In genomic region chr10:118442032-118442431, GRCh38 we compare ENCODE assay signal across 37 cellular contexts.
A peak's percentile ranks its signal among the peaks of the same experiment; 100 is the strongest.
DNase-seq lines count a peak whose midpoint lies in the region; ATAC-seq, FAIRE-seq and TF ChIP-seq lines count a peak whose summit lies in the region.
"Had no signal": no experiment of that assay in that cellular context is flagged by ENCODE, and none has a peak within 500 bp of the region (broad histone marks: within the 10 kb centered on the region; RNA-seq: fewer than 3 reads in every experiment).

No MANE protein-coding gene starts in this region.

- H2BK12ac ChIP-seq in H1 (ENCODE audit: low read depth, low read length) = no peak overlapping the region

- no peak overlapping the region for H3K4me3 ChIP-seq in K562
- H3K4me3 ChIP-seq in H1 (ENCODE audit: extremely low read depth in 1 of 4, insufficient read depth in 2 of 4, low read depth in 3 of 4, low read length in 4 of 4) = no peak overlapping the region
- no peak overlapping the region for H3K4me3 ChIP-seq in esophagus muscularis mucosa
- H3K4me3 ChIP-seq in neural progenitor cell = no peak overlapping the region
- H3K4me3 ChIP-seq: A549; BLaER1; BLaER1 treated with 17β-estradiol and CSF1 and Interleukin-3, amounts not matched to agents 10 nM and 100 nM had no signal

- H3K79me2 ChIP-seq in K562 (ENCODE audit: control insufficient read depth, insufficient read depth, low read length) (no peaks in the 10 kb centered on the region), H1 (ENCODE audit: control insufficient read depth in 1 of 2, insufficient read depth in 2 of 2, low read length in 2 of 2) (no peaks in the 10 kb centered on the region), neural progenitor cell (ENCODE audit: low read depth) (no peaks in the 10 kb centered on the region)

- ATAC-seq in K562 = no peak
- ATAC-seq: A549; CD8-positive, alpha-beta T cell had no signal

- TF ChIP-seq POLR2A in K562 (conservative IDR thresholded peaks at IDR 0.05) (no peak), H1 (IDR thresholded peaks at IDR 0.05; ENCODE audit: control extremely low read depth in 1 of 2, low read depth in 2 of 2, low read length in 2 of 2) (no peak), esophagus muscularis mucosa (IDR thresholded peaks at IDR 0.05; ENCODE audit: low read depth) (no peak)

- in situ Hi-C loops in K562 (cut with MboI) = no loop called here

- intact Hi-C loops in activated CD4-positive, alpha-beta T cell treated with anti-CD3 and anti-CD28 coated beads, Interleukin-2, amount 10 ng/mL, durations not matched to agents 24 days and 14 days (cut with micrococcal nuclease) = no loop called here
- intact Hi-C loops in K562 (cut with micrococcal nuclease) = no loop called here
- intact Hi-C loops in esophagus muscularis mucosa (cut with DNase I) = no loop called here

- BruUV-seq in K562 (replicated peaks; lab: Mats Ljungman, UMichigan) = no TSS peak

- 0% methylated on average over 3 of the region's 3 CpGs for WGBS in K562 (ENCODE audit: insufficient coverage, low coverage, missing lambda C conversion rate)
- 90% methylated on average over 3 of the region's 3 CpGs; no CpG with 5 or more reads in 1 of the 2 experiments for WGBS in H1 (ENCODE audit: extremely low coverage in 1 of 2, insufficient coverage in 1 of 2, insufficient read length in 1 of 2, insufficient replicate concordance in 2 of 2, low coverage in 1 of 2, low lambda C conversion rate in 2 of 2, missing lambda C conversion rate in 1 of 2), 2 experiments
- WGBS in esophagus muscularis mucosa = 63% methylated on average over 3 of the region's 3 CpGs

- H3K4me2 ChIP-seq in K562 (ENCODE audit: insufficient read depth, low read length) = no peak overlapping the region
- no peak overlapping the region for H3K4me2 ChIP-seq in H1 (ENCODE audit: insufficient read depth in 1 of 2, low read depth in 2 of 2, low read length in 2 of 2)
- H3K4me2 ChIP-seq in neural progenitor cell = no peak overlapping the region
- H3K4me2 ChIP-seq: A549; BLaER1; BLaER1 treated with 17β-estradiol and CSF1 and Interleukin-3, amounts not matched to agents 10 nM and 100 nM had no signal

- no peak overlapping the region for H2BK5ac ChIP-seq in H1 (ENCODE audit: low read depth, low read length)

- H3K4me3 Mint-ChIP-seq in activated CD4-positive, alpha-beta T cell treated with anti-CD3 and anti-CD28 coated beads, Interleukin-2, amount 10 ng/mL, durations not matched to agents 24 days and 14 days = no peak overlapping the region
- H3K4me3 Mint-ChIP-seq in activated CD4-positive, alpha-beta T cell treated with anti-CD3 and anti-CD28 coated beads, Interleukin-2, amount 10 ng/mL, durations not matched to agents 7 days and 5 days = no peak overlapping the region
- H3K4me3 Mint-ChIP-seq in neural progenitor cell = no peak overlapping the region
- H3K4me3 Mint-ChIP-seq: B cell; CD14-positive monocyte; CD4-positive, alpha-beta memory T cell; CD4-positive, alpha-beta T cell; CD4-positive, CD25-positive, alpha-beta regulatory T cell; CD8-positive, alpha-beta memory T cell; CD8-positive, alpha-beta T cell had no signal

- H3K27ac Mint-ChIP-seq in activated CD4-positive, alpha-beta T cell treated with anti-CD3 and anti-CD28 coated beads, Interleukin-2, amount 10 ng/mL, durations not matched to agents 24 days and 14 days = no peak overlapping the region
- no peak overlapping the region for H3K27ac Mint-ChIP-seq in activated CD4-positive, alpha-beta T cell treated with anti-CD3 and anti-CD28 coated beads, Interleukin-2, amount 10 ng/mL, durations not matched to agents 7 days and 5 days
- H3K27ac Mint-ChIP-seq in neural progenitor cell = no peak overlapping the region
- H3K27ac Mint-ChIP-seq: B cell; CD4-positive, alpha-beta memory T cell; CD4-positive, alpha-beta T cell; CD4-positive, CD25-positive, alpha-beta regulatory T cell; CD8-positive, alpha-beta memory T cell; CD8-positive, alpha-beta T cell had no signal

- H4K8ac ChIP-seq in H1 (ENCODE audit: extremely low read depth, insufficient read depth, low read length) = no peak overlapping the region

- H3K23ac ChIP-seq in H1 (ENCODE audit: insufficient read length) = no peak overlapping the region

- no peak overlapping the region for H2BK15ac ChIP-seq in H1 (ENCODE audit: low read length)

- TF ChIP-seq CTCF in K562 (IDR thresholded peaks at IDR 0.05 in 2 of 3, conservative IDR thresholded peaks at IDR 0.05 in 1 of 3; ENCODE audit: insufficient read depth in 2 of 3, low read depth in 1 of 3, low read length in 3 of 3) (no peak), H1 (IDR thresholded peaks at IDR 0.05; ENCODE audit: control extremely low read depth in 1 of 3, insufficient read depth in 1 of 3, low read depth in 1 of 3, low read length in 3 of 3) (no peak), esophagus muscularis mucosa (IDR thresholded peaks at IDR 0.05) (no peak), neural progenitor cell (IDR thresholded peaks at IDR 0.05) (no peak)

- 0 out of 2 replicates have a peak, but pooled peaks cover under 1% of the 10 kb centered on the region for H3K23me2 ChIP-seq in H1 (ENCODE audit: low read depth, low read length)

- no peaks in the 10 kb centered on the region for H3K9me1 ChIP-seq in K562 (ENCODE audit: control insufficient read depth, insufficient read depth, low read length)

- POLR2A ChIA-PET in activated CD4-positive, alpha-beta T cell treated with anti-CD3 and anti-CD28 coated beads, Interleukin-2, amount 10 ng/mL, durations not matched to agents 7 days and 5 days (lab: Charles Lee) = no interaction called here
- POLR2A ChIA-PET in K562 (lab: Yijun Ruan, JAX) (no interaction called here), H1 (lab: Charles Lee; ENCODE audit: partially characterized antibody) (no interaction called here)

- no peak overlapping the region for H4K5ac ChIP-seq in H1 (ENCODE audit: insufficient read length, low read depth, low read length)

- H2AFZ ChIP-seq in K562 (ENCODE audit: low read depth, low read length) (no peak overlapping the region), H1 (ENCODE audit: low read length) (no peak overlapping the region), neural progenitor cell (replicated peaks) (no peak overlapping the region)

- no peak overlapping the region for H3K27ac ChIP-seq in K562 (ENCODE audit: extremely low read depth, low read depth, low read length)
- no peak overlapping the region for H3K27ac ChIP-seq in H1 (ENCODE audit: low read depth, low read length)
- H3K27ac ChIP-seq in esophagus muscularis mucosa (replicated peaks in 1 of 4) = no peak overlapping the region
- H3K27ac ChIP-seq in neural progenitor cell = no peak overlapping the region
- no peak overlapping the region for H3K27ac ChIP-seq in caudate nucleus (ENCODE audit: low read depth, low read length)
- H3K27ac ChIP-seq: 22Rv1; A549; BLaER1; BLaER1 treated with 17β-estradiol and CSF1 and Interleukin-3, amounts not matched to agents 10 nM and 100 nM; C4-2B had no signal

- CTCF ChIA-PET in activated CD4-positive, alpha-beta T cell treated with anti-CD3 and anti-CD28 coated beads, Interleukin-2, amount 10 ng/mL, durations not matched to agents 7 days and 5 days (lab: Charles Lee) = no interaction called here
- CTCF ChIA-PET in K562 (lab: Yijun Ruan, JAX; ENCODE audit: low intra/inter-chr PET ratio) = no interaction called here
- CTCF ChIA-PET in H1 (lab: Charles Lee; ENCODE audit: partially characterized antibody) = interaction anchor here (0.9 to 1.7 kb wide), 3 partner anchors 18 to 128 kb away, joined by 3 to 5 read pairs (median 3); no protein-coding TSS in a partner anchor

- H3K9ac ChIP-seq in K562 (ENCODE audit: insufficient read depth in 1 of 2, low read depth in 2 of 2, low read length in 2 of 2) = no peak overlapping the region
- H3K9ac ChIP-seq in H1 (replicated peaks in 1 of 4; ENCODE audit: extremely low read depth in 1 of 4, low read depth in 3 of 4, low read length in 3 of 4) = no peak overlapping the region
- H3K9ac ChIP-seq in neural progenitor cell = no peak overlapping the region
- H3K9ac ChIP-seq: BLaER1; BLaER1 treated with 17β-estradiol and CSF1 and Interleukin-3, amounts not matched to agents 10 nM and 100 nM had no signal

- H3K79me1 ChIP-seq in H1 (ENCODE audit: low read depth, low read length) = no peaks in the 10 kb centered on the region

- no peak overlapping the region for H4K91ac ChIP-seq in H1 (replicated peaks; ENCODE audit: insufficient read length, low read length)

- H3K4me1 ChIP-seq in K562 (replicated peaks in 1 of 2; ENCODE audit: control insufficient read depth in 2 of 2, insufficient read depth in 2 of 2, low read length in 2 of 2) (no peaks in the 10 kb centered on the region), H1 (replicated peaks in 1 of 4; ENCODE audit: control insufficient read depth in 3 of 4, insufficient read depth in 4 of 4, low read length in 3 of 4) (no peaks in the 10 kb centered on the region), esophagus muscularis mucosa (no peaks in the 10 kb centered on the region), neural progenitor cell (no peaks in the 10 kb centered on the region)
- H3K4me1 ChIP-seq: A549, BE2C, BLaER1, Caco-2 had no signal

- H3K27me3 ChIP-seq in K562 (ENCODE audit: control insufficient read depth in 2 of 2, insufficient read depth in 2 of 2, low read length in 2 of 2) (no peaks in the 10 kb centered on the region), H1 (replicated peaks in 1 of 4; ENCODE audit: control insufficient read depth in 3 of 4, extremely low read depth in 1 of 4, insufficient read depth in 3 of 4, low read length in 3 of 4) (no peaks in the 10 kb centered on the region), esophagus muscularis mucosa (peaks cover 0 to 29% (median 5%) of the 10 kb centered on the region in 4 donors), neural progenitor cell (no peaks in the 10 kb centered on the region)
- H3K27me3 ChIP-seq: BE2C; BLaER1; BLaER1 treated with 17β-estradiol and CSF1 and Interleukin-3, amounts not matched to agents 10 nM and 100 nM had no signal

- no peaks in the 10 kb centered on the region for H3K9me3 Mint-ChIP-seq in activated CD4-positive, alpha-beta T cell treated with anti-CD3 and anti-CD28 coated beads, Interleukin-2, amount 10 ng/mL, durations not matched to agents 24 days and 14 days
- H3K9me3 Mint-ChIP-seq in activated CD4-positive, alpha-beta T cell treated with anti-CD3 and anti-CD28 coated beads, Interleukin-2, amount 10 ng/mL, durations not matched to agents 7 days and 5 days = no peaks in the 10 kb centered on the region
- H3K9me3 Mint-ChIP-seq in neural progenitor cell = peaks cover 3% of the 10 kb centered on the region
- H3K9me3 Mint-ChIP-seq: CD4-positive, alpha-beta T cell; CD4-positive, CD25-positive, alpha-beta regulatory T cell; CD8-positive, alpha-beta T cell had no signal

- no peak overlapping the region for H3K56ac ChIP-seq in H1 (replicated peaks; ENCODE audit: insufficient read length, low read depth, low read length)

- TF ChIP-seq EP300 in K562 (IDR thresholded peaks at IDR 0.05; ENCODE audit: low read length) (no peak), H1 (IDR thresholded peaks at IDR 0.05; ENCODE audit: borderline replicate concordance in 1 of 2, low read depth in 2 of 2, low read length in 2 of 2) (no peak), esophagus muscularis mucosa (IDR thresholded peaks at IDR 0.05) (no peak)

- no peaks in the 10 kb centered on the region for H3K4me1 Mint-ChIP-seq in activated CD4-positive, alpha-beta T cell treated with anti-CD3 and anti-CD28 coated beads, Interleukin-2, amount 10 ng/mL, durations not matched to agents 24 days and 14 days
- no peaks in the 10 kb centered on the region for H3K4me1 Mint-ChIP-seq in activated CD4-positive, alpha-beta T cell treated with anti-CD3 and anti-CD28 coated beads, Interleukin-2, amount 10 ng/mL, durations not matched to agents 7 days and 5 days
- no peaks in the 10 kb centered on the region for H3K4me1 Mint-ChIP-seq in neural progenitor cell
- H3K4me1 Mint-ChIP-seq: B cell; CD14-positive monocyte; CD4-positive, alpha-beta memory T cell; CD4-positive, CD25-positive, alpha-beta regulatory T cell; CD8-positive, alpha-beta memory T cell had no signal

- no peak overlapping the region for H3K4ac ChIP-seq in H1 (replicated peaks; ENCODE audit: insufficient read length, low read depth, low read length)

- no peaks in the 10 kb centered on the region for H3K36me3 ChIP-seq in K562 (ENCODE audit: control insufficient read depth, insufficient read depth, low read length)
- no peaks in the 10 kb centered on the region for H3K36me3 ChIP-seq in H1 (ENCODE audit: control insufficient read depth in 2 of 4, insufficient read depth in 4 of 4, low read length in 3 of 4)
- H3K36me3 ChIP-seq in esophagus muscularis mucosa = no peaks in the 10 kb centered on the region
- H3K36me3 ChIP-seq in neural progenitor cell = no peaks in the 10 kb centered on the region
- H3K36me3 ChIP-seq: BE2C; BLaER1; BLaER1 treated with 17β-estradiol and CSF1 and Interleukin-3, amounts not matched to agents 10 nM and 100 nM had no signal

- H3K27me3 Mint-ChIP-seq in activated CD4-positive, alpha-beta T cell treated with anti-CD3 and anti-CD28 coated beads, Interleukin-2, amount 10 ng/mL, durations not matched to agents 24 days and 14 days = peaks cover 21% of the 10 kb centered on the region
- peaks cover 34% of the 10 kb centered on the region for H3K27me3 Mint-ChIP-seq in activated CD4-positive, alpha-beta T cell treated with anti-CD3 and anti-CD28 coated beads, Interleukin-2, amount 10 ng/mL, durations not matched to agents 7 days and 5 days
- H3K27me3 Mint-ChIP-seq in neural progenitor cell (ENCODE audit: insufficient read depth, low read depth) = no peaks in the 10 kb centered on the region

- no peak overlapping the region for H2BK120ac ChIP-seq in H1 (replicated peaks; ENCODE audit: low read depth, low read length)

- FAIRE-seq in K562 (lab: Jason Lieb, UNC) (no peak), H1 (lab: Jason Lieb, UNC) (no peak)
- FAIRE-seq: A204.1, A549, D721Med had no signal

- H3K18ac ChIP-seq in H1 (ENCODE audit: extremely low read depth, low read length) = no peak overlapping the region

- H3K9me3 ChIP-seq in K562 (replicated peaks; ENCODE audit: control insufficient read depth, insufficient read depth, low read depth, low read length) (no peaks in the 10 kb centered on the region), H1 (ENCODE audit: insufficient read depth in 2 of 2, low read depth in 1 of 2, low read length in 1 of 2) (no peaks in the 10 kb centered on the region), esophagus muscularis mucosa (no peaks in the 10 kb centered on the region), neural progenitor cell (ENCODE audit: low read depth) (no peaks in the 10 kb centered on the region)
- H3K9me3 ChIP-seq: A549, BE2C, BLaER1, Caco-2 had no signal

- H3K14ac ChIP-seq in H1 (ENCODE audit: insufficient read length) = no peak overlapping the region

- no peak overlapping the region for H2AK5ac ChIP-seq in H1 (ENCODE audit: low read depth, low read length)

- DNase-seq in activated CD4-positive, alpha-beta T cell treated with anti-CD3 and anti-CD28 coated beads, Interleukin-2, amount 10 ng/mL, durations not matched to agents 24 days and 14 days = peak; percentile 12
- no peak for DNase-seq in activated CD4-positive, alpha-beta T cell treated with anti-CD3 and anti-CD28 coated beads, Interleukin-2, amount 10 ng/mL, durations not matched to agents 7 days and 5 days
- no peak for DNase-seq in K562 (ENCODE audit: extremely low read depth in 1 of 4, low spot score in 3 of 4)
- DNase-seq in H1 (ENCODE audit: low read depth in 1 of 2, low spot score in 2 of 2) = no peak
- DNase-seq in esophagus muscularis mucosa (ENCODE audit: extremely low spot score) = peak; percentile 79
- DNase-seq in neural progenitor cell (ENCODE audit: low spot score) = no peak
- DNase-seq in caudate nucleus (lab: John Stamatoyannopoulos, UW) = no peak
- DNase-seq in pons (ENCODE audit: low spot score) = no peak
- DNase-seq: 8988T; ACHN; AML-193; BE2C; C1 segment of cervical spinal cord; Caco-2; Calu3; CD4-positive, alpha-beta memory T cell; CD4-positive, alpha-beta T cell; CD4-positive, CD25-positive, alpha-beta regulatory T cell; CD8-positive, alpha-beta memory T cell; CD8-positive, alpha-beta T cell; COR-L47; DMS 273 treated with DMSO at 0.1 percent for 48 hours; DMS153; DMS53; DMS79; DMS79 treated with DMSO at 0.1 percent for 48 hours; DND-41; EL had no signal

- no peak for TF ChIP-seq RAD21 in K562 (CRISPR knock-in tag; conservative IDR thresholded peaks at IDR 0.05 in 1 of 2, IDR thresholded peaks at IDR 0.05 in 1 of 2)
- no peak for TF ChIP-seq RAD21 in H1 (IDR thresholded peaks at IDR 0.05 in 1 of 2, conservative IDR thresholded peaks at IDR 0.05 in 1 of 2; ENCODE audit: low read depth in 2 of 2, low read length in 2 of 2)

- no peak overlapping the region for H2BK20ac ChIP-seq in H1 (ENCODE audit: low read length)

- H4K20me1 ChIP-seq in K562 (replicated peaks; ENCODE audit: control insufficient read depth, insufficient read depth, low read length) (no peaks in the 10 kb centered on the region), H1 (replicated peaks in 1 of 2; ENCODE audit: control insufficient read depth in 1 of 2, insufficient read depth in 2 of 2, low read length in 2 of 2) (no peaks in the 10 kb centered on the region), neural progenitor cell (ENCODE audit: low read depth) (no peaks in the 10 kb centered on the region)
- H4K20me1 ChIP-seq: BLaER1; BLaER1 treated with 17β-estradiol and CSF1 and Interleukin-3, amounts not matched to agents 10 nM and 100 nM had no signal

- H3K36me3 Mint-ChIP-seq in activated CD4-positive, alpha-beta T cell treated with anti-CD3 and anti-CD28 coated beads, Interleukin-2, amount 10 ng/mL, durations not matched to agents 24 days and 14 days (ENCODE audit: low read depth) = no peaks in the 10 kb centered on the region
- no peaks in the 10 kb centered on the region for H3K36me3 Mint-ChIP-seq in activated CD4-positive, alpha-beta T cell treated with anti-CD3 and anti-CD28 coated beads, Interleukin-2, amount 10 ng/mL, durations not matched to agents 7 days and 5 days (ENCODE audit: low read depth)
- H3K36me3 Mint-ChIP-seq in neural progenitor cell = no peaks in the 10 kb centered on the region
- H3K36me3 Mint-ChIP-seq: CD14-positive monocyte; CD4-positive, alpha-beta memory T cell; CD4-positive, CD25-positive, alpha-beta regulatory T cell; CD8-positive, alpha-beta memory T cell; CD8-positive, alpha-beta T cell had no signal

- H3F3A ChIP-seq in neural progenitor cell (ENCODE audit: low read depth) = no peaks in the 10 kb centered on the region

Comparison
In these comparisons a context has a peak if more than half of its experiments do, and no peak if none do; other contexts are left out.
1. DNase-seq: peak in activated CD4-positive, alpha-beta T cell treated with anti-CD3 and anti-CD28 coated beads, Interleukin-2, amount 10 ng/mL, durations not matched to agents 24 days and 14 days (single experiment) and esophagus muscularis mucosa (single experiment); none in activated CD4-positive, alpha-beta T cell treated with anti-CD3 and anti-CD28 coated beads, Interleukin-2, amount 10 ng/mL, durations not matched to agents 7 days and 5 days (single experiment), K562 (0 of 4), H1 (0 of 2), neural progenitor cell (single experiment), caudate nucleus (0 of 61) and pons (single experiment).